In the genomic region with DNA sequence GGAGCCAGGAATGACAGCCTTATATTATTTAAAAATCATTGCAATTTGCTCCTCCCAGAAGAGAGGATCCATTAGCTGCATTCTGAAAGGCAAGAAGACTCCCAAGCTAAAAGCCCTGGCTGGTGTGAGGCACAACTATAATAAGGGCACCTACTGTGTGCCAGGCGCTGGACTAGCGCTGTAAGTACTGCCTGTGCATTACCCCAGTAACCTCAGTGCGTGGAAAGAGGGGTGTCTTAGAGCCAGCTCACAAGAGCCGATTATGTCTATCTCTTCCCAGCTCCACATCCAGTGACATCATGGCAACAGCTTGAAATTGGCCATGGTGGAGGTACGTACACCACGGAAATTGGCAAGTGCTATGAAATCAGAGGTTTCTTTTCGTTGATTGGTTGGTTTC, we compare ENCODE assay signal across 1 cellular context.
TF ChIP-seq lines count a peak whose summit lies in the region.

No MANE protein-coding gene starts in this region.

TF ChIP-seq in GM23338, 12 proteins besides CTCF, POLR2A, EP300 and RAD21 (continued from another document):
- TF ChIP-seq, protein P1, sequence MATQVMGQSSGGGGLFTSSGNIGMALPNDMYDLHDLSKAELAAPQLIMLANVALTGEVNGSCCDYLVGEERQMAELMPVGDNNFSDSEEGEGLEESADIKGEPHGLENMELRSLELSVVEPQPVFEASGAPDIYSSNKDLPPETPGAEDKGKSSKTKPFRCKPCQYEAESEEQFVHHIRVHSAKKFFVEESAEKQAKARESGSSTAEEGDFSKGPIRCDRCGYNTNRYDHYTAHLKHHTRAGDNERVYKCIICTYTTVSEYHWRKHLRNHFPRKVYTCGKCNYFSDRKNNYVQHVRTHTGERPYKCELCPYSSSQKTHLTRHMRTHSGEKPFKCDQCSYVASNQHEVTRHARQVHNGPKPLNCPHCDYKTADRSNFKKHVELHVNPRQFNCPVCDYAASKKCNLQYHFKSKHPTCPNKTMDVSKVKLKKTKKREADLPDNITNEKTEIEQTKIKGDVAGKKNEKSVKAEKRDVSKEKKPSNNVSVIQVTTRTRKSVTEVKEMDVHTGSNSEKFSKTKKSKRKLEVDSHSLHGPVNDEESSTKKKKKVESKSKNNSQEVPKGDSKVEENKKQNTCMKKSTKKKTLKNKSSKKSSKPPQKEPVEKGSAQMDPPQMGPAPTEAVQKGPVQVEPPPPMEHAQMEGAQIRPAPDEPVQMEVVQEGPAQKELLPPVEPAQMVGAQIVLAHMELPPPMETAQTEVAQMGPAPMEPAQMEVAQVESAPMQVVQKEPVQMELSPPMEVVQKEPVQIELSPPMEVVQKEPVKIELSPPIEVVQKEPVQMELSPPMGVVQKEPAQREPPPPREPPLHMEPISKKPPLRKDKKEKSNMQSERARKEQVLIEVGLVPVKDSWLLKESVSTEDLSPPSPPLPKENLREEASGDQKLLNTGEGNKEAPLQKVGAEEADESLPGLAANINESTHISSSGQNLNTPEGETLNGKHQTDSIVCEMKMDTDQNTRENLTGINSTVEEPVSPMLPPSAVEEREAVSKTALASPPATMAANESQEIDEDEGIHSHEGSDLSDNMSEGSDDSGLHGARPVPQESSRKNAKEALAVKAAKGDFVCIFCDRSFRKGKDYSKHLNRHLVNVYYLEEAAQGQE (IDR thresholded peaks at IDR 0.05; ENCODE audit: unreplicated experiment), result no peak
- TF ChIP-seq CREB1 (CRISPR knock-in tag; IDR thresholded peaks at IDR 0.05; ENCODE audit: low read depth), result no peak
- no peak for TF ChIP-seq STAT1 (IDR thresholded peaks at IDR 0.05; ENCODE audit: unreplicated experiment)
- no peak for TF ChIP-seq ZNF114 (CRISPR knock-in tag; IDR thresholded peaks at IDR 0.05)
- no peak for TF ChIP-seq JUNB (IDR thresholded peaks at IDR 0.05; ENCODE audit: unreplicated experiment)
- no peak for TF ChIP-seq POLR2AphosphoS5 (IDR thresholded peaks at IDR 0.05; ENCODE audit: low read depth)
- no peak for TF ChIP-seq EZH2 (IDR thresholded peaks at IDR 0.05; ENCODE audit: low read depth, unreplicated experiment)
